Comparison of ENCODE assay signal across 20 cellular contexts in genomic region chr7:40822861-40823260, GRCh38.
"Had no signal": no experiment of that assay in that cellular context is flagged by ENCODE, and none has a peak within 500 bp of the region (broad histone marks: within the 10 kb centered on the region; RNA-seq: fewer than 3 reads in every experiment).

No MANE protein-coding gene starts in this region.

- DNase-seq: activated CD4-positive, alpha-beta memory T cell treated with anti-CD3 and anti-CD28 coated beads, Interleukin-2, amount 10 ng/mL, durations not matched to agents 7 days and 5 days; activated CD4-positive, alpha-beta T cell treated with anti-CD3 and anti-CD28 coated beads, Interleukin-2, amount 10 ng/mL, durations not matched to agents 7 days and 5 days; activated CD4-positive, CD25-positive, alpha-beta regulatory T cell treated with anti-CD3 and anti-CD28 coated beads, Interleukin-2, amount 50 U/mL, for 72 hours; activated gamma-delta T cell treated with Interleukin-2 at 50 U/mL for 16 hours; activated naive CD4-positive, alpha-beta T cell treated with anti-CD3 and anti-CD28 coated beads, Interleukin-2, amount 50 U/mL, for 16 hours; activated T-cell treated with anti-CD3 and anti-CD28 coated beads, Interleukin-2, amount 50 U/mL, for 4 hours; amniotic stem cell; colonic mucosa; effector CD8-positive, alpha-beta T cell; gastrocnemius medialis; glutamatergic neuron; islet precursor cell; naive thymus-derived CD8-positive, alpha-beta T cell; nucleus accumbens; psoas muscle; spleen; stimulated activated naive CD4-positive, alpha-beta T cell; T-helper 17 cell had no signal

- FAIRE-seq: bronchial epithelial cell, endometrium had no signal
